In the genomic region with DNA sequence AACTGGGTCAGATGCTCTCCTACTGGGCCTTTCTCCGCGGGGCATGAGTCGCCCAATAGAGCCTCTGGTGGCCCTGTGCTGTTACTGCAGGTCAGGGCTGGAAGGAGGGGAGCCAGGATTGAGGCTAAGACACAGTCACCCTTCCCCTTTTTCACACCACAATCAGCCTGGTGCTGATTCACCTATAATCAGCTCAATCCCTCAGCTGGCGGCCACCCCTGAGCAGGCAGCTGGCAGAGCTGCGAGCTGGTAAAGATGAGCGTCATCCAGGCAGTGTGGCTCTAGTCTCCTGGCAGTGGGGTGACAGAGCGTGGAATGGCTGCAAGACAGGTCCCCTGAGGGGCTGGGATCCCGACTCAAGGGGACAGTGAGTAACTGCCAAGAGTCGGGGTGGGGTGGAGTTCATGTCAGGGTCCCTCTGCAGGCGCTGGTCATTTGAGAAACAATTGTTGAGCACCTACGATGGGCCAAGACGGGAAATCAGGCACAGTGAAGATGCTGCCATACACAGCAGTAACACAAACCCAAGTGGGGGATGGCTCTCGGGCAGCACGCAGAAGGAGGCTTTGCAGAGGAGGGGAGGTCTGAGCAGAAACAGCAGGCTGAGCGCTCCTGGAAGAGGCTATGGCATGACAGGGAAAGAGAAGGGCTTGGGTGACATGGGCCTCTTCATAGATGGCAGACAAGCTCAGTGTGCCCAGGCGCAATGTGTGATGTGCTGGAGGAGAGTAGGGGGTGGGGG, we compare ENCODE assay signal across 8 cellular contexts. TPM values are rescaled to one million over a fixed set of nuclear protein-coding genes. Genes with fewer than 3 reads are reported as not detected.
A peak's percentile ranks its signal among the peaks of the same experiment; 100 is the strongest.
DNase-seq lines count a peak whose midpoint lies in the region; ATAC-seq, FAIRE-seq and TF ChIP-seq lines count a peak whose summit lies in the region.

No MANE protein-coding gene starts in this region.

- in situ Hi-C loops in transverse colon (cut with MboI; ENCODE audit: low pct_ligation_motif_present in 1 of 4, low pct_unique_long_range_greater_than_20kb in 1 of 4, low sequenced_read_pairs in 3 of 4), result no loop called here

- no peaks in the 10 kb centered on the region for H3K27me3 ChIP-seq in CD4-positive, alpha-beta memory T cell (ENCODE audit: insufficient read depth, low read length)
- no peaks in the 10 kb centered on the region for H3K27me3 ChIP-seq in NT2/D1 (ENCODE audit: insufficient read depth, insufficient read length)
- H3K27me3 ChIP-seq in neural progenitor cell, result no peaks in the 10 kb centered on the region
- H3K27me3 ChIP-seq in transverse colon, result no peaks in the 10 kb centered on the region

- H3K79me2 ChIP-seq in neural progenitor cell (ENCODE audit: low read depth), result no peaks in the 10 kb centered on the region

- H3K4me3 Mint-ChIP-seq in CD4-positive, alpha-beta memory T cell, result no peak overlapping the region
- no peak overlapping the region for H3K4me3 Mint-ChIP-seq in neural progenitor cell

- POLR2A ChIA-PET in CD4-positive, alpha-beta memory T cell (lab: Charles Lee; ENCODE audit: partially characterized antibody), result no interaction called here

- H3K27me3 Mint-ChIP-seq in CD4-positive, alpha-beta memory T cell, result peaks cover 2 to 9% of the 10 kb centered on the region in 2 donors
- peaks cover 14% of the 10 kb centered on the region for H3K27me3 Mint-ChIP-seq in neural progenitor cell (ENCODE audit: insufficient read depth, low read depth)

- H3K9me3 Mint-ChIP-seq in CD4-positive, alpha-beta memory T cell, result peaks cover 0 to 4% (median under 1%) of the 10 kb centered on the region in 8 donors
- H3K9me3 Mint-ChIP-seq in neural progenitor cell, result no peaks in the 10 kb centered on the region

- TF ChIP-seq CTCF in neural progenitor cell (IDR thresholded peaks at IDR 0.05) (peak; percentile 73), transverse colon (IDR thresholded peaks at IDR 0.05) (peak; percentile 82 to 89 (median 84))

- peaks cover 10% of the 10 kb centered on the region for H3K4me1 ChIP-seq in CD4-positive, alpha-beta memory T cell (ENCODE audit: insufficient read depth, low read length)
- peaks cover 8% of the 10 kb centered on the region for H3K4me1 ChIP-seq in NT2/D1 (ENCODE audit: insufficient read depth, insufficient read length)
- H3K4me1 ChIP-seq in neural progenitor cell, result peaks cover 8% of the 10 kb centered on the region
- peaks cover 0 to 3% (median 0%) of the 10 kb centered on the region in 4 donors for H3K4me1 ChIP-seq in transverse colon

- peak; percentile 96 for ATAC-seq in HG03159 (IDR thresholded peaks at IDR 0.05; ENCODE audit: unreplicated experiment)

- no peaks in the 10 kb centered on the region for H3K9me3 ChIP-seq in CD4-positive, alpha-beta memory T cell (ENCODE audit: control insufficient read depth in 1 of 2, low read length in 2 of 2)
- H3K9me3 ChIP-seq in NT2/D1 (ENCODE audit: insufficient read depth, low read length), result peaks cover 21% of the 10 kb centered on the region
- no peaks in the 10 kb centered on the region for H3K9me3 ChIP-seq in neural progenitor cell (ENCODE audit: low read depth)
- H3K9me3 ChIP-seq in transverse colon, result no peaks in the 10 kb centered on the region

- no peak overlapping the region for H3K4me3 ChIP-seq in CD4-positive, alpha-beta memory T cell (ENCODE audit: low read length in 2 of 2)
- H3K4me3 ChIP-seq in NT2/D1 (ENCODE audit: insufficient read length, low read depth) (no peak overlapping the region), neural progenitor cell (no peak overlapping the region), transverse colon (no peak overlapping the region)

- DNase-seq in CD4-positive, alpha-beta memory T cell, result peak; percentile 45 to 64 (median 54)
- DNase-seq in GM19239 (ENCODE audit: insufficient read length, low spot score) (peak; percentile 60), NT2/D1 (ENCODE audit: low read depth, low spot score) (peak; percentile 52), activated T-cell treated with anti-CD3 and anti-CD28 coated beads for 1 hour (ENCODE audit: low read depth) (peak; percentile 37), fibroblast of gingiva (ENCODE audit: low read depth) (peak; percentile 43), neural progenitor cell (ENCODE audit: low spot score) (peak; percentile 79), transverse colon (peak; percentile 66)

- TF ChIP-seq POLR2A in transverse colon (IDR thresholded peaks at IDR 0.05), result no peak

- H3F3A ChIP-seq in neural progenitor cell (ENCODE audit: low read depth), result no peaks in the 10 kb centered on the region

- H3K4me2 ChIP-seq in neural progenitor cell, result peak overlapping the region; percentile 32

- peaks cover 0 to 10% (median 4%) of the 10 kb centered on the region in 4 donors for H3K4me1 Mint-ChIP-seq in CD4-positive, alpha-beta memory T cell
- H3K4me1 Mint-ChIP-seq in neural progenitor cell, result no peaks in the 10 kb centered on the region

- peak overlapping the region; percentile 87 for H2AFZ ChIP-seq in neural progenitor cell (replicated peaks)

- 59 to 100% methylated on average over 1 to 16 of the region's 16 CpGs for WGBS in transverse colon (ENCODE audit: low coverage in 1 of 2), 2 donors

- no peak for TF ChIP-seq EP300 in transverse colon (IDR thresholded peaks at IDR 0.05; ENCODE audit: low read depth)

- peaks cover 0 to 3% of the 10 kb centered on the region in 2 donors for H3K36me3 Mint-ChIP-seq in CD4-positive, alpha-beta memory T cell
- H3K36me3 Mint-ChIP-seq in neural progenitor cell, result peaks cover 2% of the 10 kb centered on the region

- no peak overlapping the region for H3K27ac ChIP-seq in CD4-positive, alpha-beta memory T cell (ENCODE audit: low read depth, low read length)
- H3K27ac ChIP-seq in neural progenitor cell, result no peak overlapping the region
- no peak overlapping the region for H3K27ac ChIP-seq in transverse colon

- no peaks in the 10 kb centered on the region for H4K20me1 ChIP-seq in neural progenitor cell (ENCODE audit: low read depth)

- intact Hi-C loops in CD4-positive, alpha-beta memory T cell (cut with micrococcal nuclease), result loop anchor here (1.0 kb wide), 1 partner anchor 153 kb away; no protein-coding TSS in a partner anchor
- intact Hi-C loops in transverse colon (cut with DNase I; ENCODE audit: low total_unique reads), result no loop called here

- CTCF ChIA-PET in CD4-positive, alpha-beta memory T cell (lab: Charles Lee; ENCODE audit: partially characterized antibody), result interaction anchor here (0.7 to 7.3 kb wide), 13 partner anchors 10 to 294 kb away, joined by 3 to 39 read pairs (median 3); partner anchors contain the start of gene ATF3

- H3K27ac Mint-ChIP-seq in CD4-positive, alpha-beta memory T cell, result no peak overlapping the region
- H3K27ac Mint-ChIP-seq in neural progenitor cell, result no peak overlapping the region

- peak; percentile 93 for FAIRE-seq in GM19239 (lab: Jason Lieb, UNC)

- H3K36me3 ChIP-seq in CD4-positive, alpha-beta memory T cell (ENCODE audit: insufficient read depth, low read length), result no peaks in the 10 kb centered on the region
- H3K36me3 ChIP-seq in NT2/D1 (ENCODE audit: insufficient read depth, insufficient read length, low read length) (no peaks in the 10 kb centered on the region), neural progenitor cell (no peaks in the 10 kb centered on the region), transverse colon (no peaks in the 10 kb centered on the region)

- no peak overlapping the region for H3K9ac ChIP-seq in NT2/D1 (ENCODE audit: insufficient read length, low read depth)
- H3K9ac ChIP-seq in neural progenitor cell, result no peak overlapping the region

RNA-seq across cellular contexts. Expression of gene ATF3, which starts 21.8 kb away (rescaled TPM):
- 1 to 10 TPM; 2.7 to 3.1 TPM for total RNA-seq in CD4-positive, alpha-beta memory T cell
- polyA plus RNA-seq in CD4-positive, alpha-beta memory T cell, result under 1 TPM in 1 of 2 donors, not detected in 1; 0.09 TPM
- total RNA-seq in neural progenitor cell (ENCODE audit: low replicate concordance) (7.2 and 7.8 TPM in 2 replicates), transverse colon (10 to 100 TPM in 3 of 4 donors, 1 to 10 TPM in 1; 7.8 to 84.8 (median 46.1) TPM)
